19 cellular contexts compared by ENCODE assay signal in genomic region chr20:52291109-52291508, GRCh38.
DNase-seq lines count a peak whose midpoint lies in the region; ATAC-seq, FAIRE-seq and TF ChIP-seq lines count a peak whose summit lies in the region.
"Had no signal": no experiment of that assay in that cellular context is flagged by ENCODE, and none has a peak within 500 bp of the region (broad histone marks: within the 10 kb centered on the region; RNA-seq: fewer than 3 reads in every experiment).

No MANE protein-coding gene starts in this region.

- H2BK5ac ChIP-seq in mesenchymal stem cell (ENCODE audit: low read depth, low read length, poor library complexity, severe bottlenecking): no peak overlapping the region

- intact Hi-C loops in pancreas (cut with DNase I): no loop called here

- H3K27me3 Mint-ChIP-seq in brain: peaks cover 2% of the 10 kb centered on the region

- H2BK15ac ChIP-seq in mesenchymal stem cell (ENCODE audit: low read depth, poor library complexity, severe bottlenecking): no peak overlapping the region

- H2AFZ ChIP-seq in mesenchymal stem cell (ENCODE audit: low read depth, low read length): no peak overlapping the region

- no peaks in the 10 kb centered on the region for H3K36me3 Mint-ChIP-seq in brain

- no peak for TF ChIP-seq CTCF in BE2C (IDR thresholded peaks at IDR 0.05; ENCODE audit: low read depth, low read length)
- no peak for TF ChIP-seq CTCF in brain (conservative IDR thresholded peaks at IDR 0.05)
- no peak for TF ChIP-seq CTCF in pancreas (IDR thresholded peaks at IDR 0.05)

- no peak overlapping the region for H3K14ac ChIP-seq in mesenchymal stem cell (ENCODE audit: low read length in 2 of 2)

- H3K4me1 ChIP-seq in BE2C (no peaks in the 10 kb centered on the region; the same call in 1 of the 2 replicates), mesenchymal stem cell (ENCODE audit: control insufficient read depth, insufficient read depth, low read depth, low read length) (no peaks in the 10 kb centered on the region), pancreas (no peaks in the 10 kb centered on the region)

- peak overlapping the region; percentile 10 for H4K8ac ChIP-seq in mesenchymal stem cell (ENCODE audit: low read length)

- ATAC-seq in pancreas: no peak

- peak; percentile 50 for DNase-seq in BE2C
- peak; percentile 10 for DNase-seq in NCI-H2227 treated with DMSO at 0.1 percent for 48 hours (lab: John Stamatoyannopoulos, UW)
- no peak for DNase-seq in mesenchymal stem cell
- DNase-seq in pancreas: no peak
- DNase-seq in NCI-H2196 treated with DMSO at 0.1 percent for 48 hours (lab: John Stamatoyannopoulos, UW; ENCODE audit: unreplicated experiment): no peak
- DNase-seq in stimulated activated CD4-positive, alpha-beta T cell treated with anti-CD3 and anti-CD28 coated beads, Interleukin-2, amount 100 ng/mL, for 48 hours: no peak
- DNase-seq in islet precursor cell: no peak
- DNase-seq: CD4-positive, alpha-beta T cell; GF-D8; MG63; NCI-H1105 treated with DMSO at 0.1 percent for 48 hours; NCI-H187; NCI-H510A; SIG-M5 had no signal

- peak overlapping the region in 1 of 2 experiments; percentile 98 for H2BK12ac ChIP-seq in mesenchymal stem cell (ENCODE audit: low read length in 2 of 2)

- no peaks in the 10 kb centered on the region for H3K79me1 ChIP-seq in mesenchymal stem cell (replicated peaks; ENCODE audit: low read length, poor library complexity, severe bottlenecking)

- H3K27me3 ChIP-seq in BE2C (no peaks in the 10 kb centered on the region), mesenchymal stem cell (ENCODE audit: control insufficient read depth in 1 of 2, insufficient read depth in 1 of 2, low read length in 2 of 2) (peaks cover 0 to 2% of the 10 kb centered on the region in 2 experiments), pancreas (no peaks in the 10 kb centered on the region)
- H3K27me3 ChIP-seq: MG63 had no signal

- H2AK5ac ChIP-seq in mesenchymal stem cell (ENCODE audit: low read length, severe bottlenecking): no peak overlapping the region

- WGBS in mesenchymal stem cell: 90% methylated on average over 8 of the region's 12 CpGs
- 73 to 81% methylated on average over 12 of the region's 12 CpGs for WGBS in pancreas, 2 donors

- peak overlapping the region in 1 of 2 experiments; percentile 75 for H3K18ac ChIP-seq in mesenchymal stem cell (ENCODE audit: low read depth in 1 of 2, low read length in 2 of 2)

- no peak overlapping the region for H4K91ac ChIP-seq in mesenchymal stem cell (ENCODE audit: low read length)

- peaks cover 23% of the 10 kb centered on the region for H3K4me1 Mint-ChIP-seq in brain

- H3K4ac ChIP-seq in mesenchymal stem cell (ENCODE audit: low read depth in 1 of 2, low read length in 2 of 2): peak overlapping the region; percentile 58 to 73

- H3K4me3 Mint-ChIP-seq in brain: peak overlapping the region; percentile 3 to 70 (median 18)
- H3K4me3 Mint-ChIP-seq: CD4-positive, alpha-beta T cell had no signal

- no peak overlapping the region for H2BK120ac ChIP-seq in mesenchymal stem cell (ENCODE audit: low read depth, low read length)

- peak overlapping the region in 3 of 5 experiments; percentile 14 to 95 (median 94) for H3K27ac Mint-ChIP-seq in brain
- H3K27ac Mint-ChIP-seq: CD4-positive, alpha-beta T cell had no signal

- FAIRE-seq in pancreas (lab: Jason Lieb, UNC): no peak
- FAIRE-seq: A204.1, D721Med, H1, RCC 7860 had no signal

- H3K9ac ChIP-seq in mesenchymal stem cell (ENCODE audit: low read length): no peak overlapping the region

- no peak overlapping the region for H3K23ac ChIP-seq in mesenchymal stem cell (ENCODE audit: low read length in 2 of 2)

- peaks cover 0 to 3% (median 0%) of the 10 kb centered on the region in 5 experiments for H3K9me3 Mint-ChIP-seq in brain

- H3K27ac ChIP-seq in mesenchymal stem cell (ENCODE audit: low read length, poor library complexity, severe bottlenecking) (no peak overlapping the region), pancreas (no peak overlapping the region)

- H3K36me3 ChIP-seq in BE2C: no peaks in the 10 kb centered on the region
- no peaks in the 10 kb centered on the region for H3K36me3 ChIP-seq in mesenchymal stem cell (ENCODE audit: control insufficient read depth in 1 of 2, insufficient read depth in 2 of 2, low read depth in 1 of 2, low read length in 2 of 2)
- H3K36me3 ChIP-seq in pancreas: no peaks in the 10 kb centered on the region
- H3K36me3 ChIP-seq: MG63 had no signal

- no peak overlapping the region; the same call in 1 of the 2 replicates for H3K4me3 ChIP-seq in BE2C (ENCODE audit: low read depth, low read length)
- no peak overlapping the region for H3K4me3 ChIP-seq in mesenchymal stem cell (ENCODE audit: insufficient read depth in 1 of 2, low read depth in 1 of 2, low read length in 2 of 2)
- H3K4me3 ChIP-seq in pancreas: no peak overlapping the region
- H3K4me3 ChIP-seq: MG63 had no signal

- no peak overlapping the region for H3K4me2 ChIP-seq in mesenchymal stem cell (ENCODE audit: low read length, poor library complexity, severe bottlenecking)

- H3K9me3 ChIP-seq in BE2C (no peaks in the 10 kb centered on the region), mesenchymal stem cell (ENCODE audit: control insufficient read depth, low read length) (peaks cover 9% of the 10 kb centered on the region), pancreas (no peaks in the 10 kb centered on the region)

Comparison
In these comparisons a context has a peak if more than half of its experiments do, and no peak if none do; other contexts are left out.
1. DNase-seq: peak in BE2C (single experiment) and NCI-H2227 treated with DMSO at 0.1 percent for 48 hours (single experiment); none in mesenchymal stem cell (single experiment), pancreas (0 of 6), NCI-H2196 treated with DMSO at 0.1 percent for 48 hours (single experiment), stimulated activated CD4-positive, alpha-beta T cell treated with anti-CD3 and anti-CD28 coated beads, Interleukin-2, amount 100 ng/mL, for 48 hours (0 of 2) and islet precursor cell (single experiment).